Comparison of ENCODE assay signal across 30 cellular contexts in genomic region chr2:150267651-150268415, GRCh38.
A peak's percentile ranks its signal among the peaks of the same experiment; 100 is the strongest.
DNase-seq lines count a peak whose midpoint lies in the region; ATAC-seq and TF ChIP-seq lines count a peak whose summit lies in the region.
"Had no signal": no experiment of that assay in that cellular context is flagged by ENCODE, and none has a peak within 500 bp of the region (broad histone marks: within the 10 kb centered on the region; RNA-seq: fewer than 3 reads in every experiment).

No MANE protein-coding gene starts in this region.

- TF ChIP-seq CTCF in foreskin fibroblast (IDR thresholded peaks at IDR 0.05; ENCODE audit: low read depth, low read length) (no peak), GM13976 (IDR thresholded peaks at IDR 0.05; ENCODE audit: borderline replicate concordance, control extremely low read depth, extremely low read depth, insufficient read depth, missing control alignments) (no peak)

- no peaks in the 10 kb centered on the region for H3K9me3 ChIP-seq in BLaER1
- H3K9me3 ChIP-seq: colonic mucosa, neutrophil, Peyer's patch, suprapubic skin, uterus had no signal

- no peaks in the 10 kb centered on the region for H3K27me3 ChIP-seq in BLaER1
- H3K27me3 ChIP-seq: colonic mucosa, hepatocyte, neutrophil, Peyer's patch, suprapubic skin, uterus had no signal

- H3K36me3 ChIP-seq in BLaER1, result no peaks in the 10 kb centered on the region
- H3K36me3 ChIP-seq: colonic mucosa, neutrophil, Peyer's patch, suprapubic skin, uterus, WERI-Rb-1 had no signal

- H3K9ac ChIP-seq in BLaER1, result no peak overlapping the region

- in situ Hi-C loops in GM13976 (cut with MboI; ENCODE audit: low sequenced_read_pairs, unreplicated experiment), result no loop called here

- 0 out of 2 replicates have a peak overlapping the region, but pooled peaks have one; percentile 3 for H3K4me2 ChIP-seq in BLaER1
- H3K4me2 ChIP-seq: hepatocyte had no signal

- peaks cover 4% of the 10 kb centered on the region; the same call in 1 of the 2 replicates for H3K4me1 ChIP-seq in BLaER1
- H3K4me1 ChIP-seq: colonic mucosa, Peyer's patch, uterus had no signal

- H4K20me1 ChIP-seq in BLaER1, result no peaks in the 10 kb centered on the region

- H3K4me3 ChIP-seq in BLaER1, result no peak overlapping the region
- no peak overlapping the region for H3K4me3 ChIP-seq in foreskin fibroblast (ENCODE audit: low read depth in 1 of 2, low read length in 2 of 2)
- H3K4me3 ChIP-seq: colonic mucosa, hepatocyte, lung, Peyer's patch, skin epidermis, suprapubic skin, uterus had no signal

- DNase-seq in HPDE6-E6E7 (ENCODE audit: extremely low spot score) (peak; percentile 9), cerebellar cortex (ENCODE audit: low spot score) (peak; percentile 44), iPS DF 4.7 (ENCODE audit: extremely low read depth, low spot score) (peak; percentile 44), foreskin fibroblast (no peak), anterior cingulate cortex (lab: John Stamatoyannopoulos, UW) (no peak), GM13976 (ENCODE audit: low spot score) (no peak)
- DNase-seq: activated CD4-positive, alpha-beta T cell treated with anti-CD3 and anti-CD28 coated beads, Interleukin-2, amount 50 U/mL, for 4 hours; activated CD8-positive, alpha-beta memory T cell treated with anti-CD3 and anti-CD28 coated beads, Interleukin-2, amount 50 U/mL, for 48 hours; activated effector memory CD4-positive, alpha-beta T cell treated with anti-CD3 and anti-CD28 coated beads, Interleukin-2, amount 50 U/mL, for 16 hours; CD4-positive, CD25-positive, alpha-beta regulatory T cell; colonic mucosa; DMS 273 treated with DMSO at 0.1 percent for 48 hours; kidney; NCI-H1092 treated with DMSO at 0.1 percent for 48 hours; NCI-H2081 treated with DMSO at 0.1 percent for 48 hours; NCI-H510A; Peyer's patch; stimulated activated CD4-positive, alpha-beta T cell treated with anti-CD3 and anti-CD28 coated beads, Interleukin-2, amount 100 ng/mL, for 24 hours; T-helper 17 cell; uterus; WERI-Rb-1 had no signal

- ATAC-seq in GM21447 (IDR thresholded peaks at IDR 0.05; ENCODE audit: unreplicated experiment), result no peak
- ATAC-seq: HepG2; stimulated activated effector memory CD8-positive, alpha-beta T cell treated with anti-CD3 and anti-CD28 coated beads, Interleukin-12 subunit alpha, Interleukin-12 subunit beta, amount 100 ng/mL, for 72 hours; T-helper 17 cell had no signal

- H3K27ac ChIP-seq in BLaER1, result no peak overlapping the region
- H3K27ac ChIP-seq: colonic mucosa, hepatocyte, neutrophil, Peyer's patch, skin epidermis, suprapubic skin, uterus, WERI-Rb-1 had no signal

Comparison
In these comparisons a context has a peak if more than half of its experiments do, and no peak if none do; other contexts are left out.
1. DNase-seq: peak in HPDE6-E6E7 (single experiment), cerebellar cortex (single experiment) and iPS DF 4.7 (single experiment); none in foreskin fibroblast (0 of 2), anterior cingulate cortex (0 of 58) and GM13976 (single experiment).